ENCODE assay signal across 8 cellular contexts in genomic region chr5:35884125-35884788, GRCh38. TPM values are rescaled to one million over a fixed set of nuclear protein-coding genes. Genes with fewer than 3 reads are reported as not detected.
A peak's percentile ranks its signal among the peaks of the same experiment; 100 is the strongest.
DNase-seq lines count a peak whose midpoint lies in the region; ATAC-seq lines count a peak whose summit lies in the region.

No MANE protein-coding gene starts in this region.

- no peaks in the 10 kb centered on the region for H3K9me3 ChIP-seq in T-helper 17 cell (ENCODE audit: control insufficient read depth, low read length, poor library complexity, severe bottlenecking)

- peak overlapping the region; percentile 95 for H3K27ac Mint-ChIP-seq in T-helper 17 cell

- peak overlapping the region; percentile 15 for H3K4me3 Mint-ChIP-seq in T-helper 17 cell

- DNase-seq in T-helper 17 cell: no peak
- DNase-seq in kidney glomerular epithelial cell (lab: John Stamatoyannopoulos, UW): peak; percentile 61
- DNase-seq in NCI-H526 (lab: John Stamatoyannopoulos, UW): no peak
- DNase-seq in NK-92 (lab: John Stamatoyannopoulos, UW; ENCODE audit: unreplicated experiment): no peak
- DNase-seq in DMS114 treated with DMSO at 0.1 percent for 48 hours (lab: John Stamatoyannopoulos, UW; ENCODE audit: unreplicated experiment): no peak
- no peak for DNase-seq in NCI-H2107 (lab: John Stamatoyannopoulos, UW)

- H3K36me3 Mint-ChIP-seq in T-helper 17 cell (ENCODE audit: low read depth): peaks cover 2% of the 10 kb centered on the region

- peaks cover 14% of the 10 kb centered on the region for H3K4me1 Mint-ChIP-seq in T-helper 17 cell

- ATAC-seq in GM18502 (IDR thresholded peaks at IDR 0.05; ENCODE audit: poor library complexity, unreplicated experiment): peak; percentile 93
- peak; percentile 84 for ATAC-seq in HG03432 (IDR thresholded peaks at IDR 0.05; ENCODE audit: unreplicated experiment)
- peak; percentile 10 for ATAC-seq in T-helper 17 cell

- H3K27me3 Mint-ChIP-seq in T-helper 17 cell: no peaks in the 10 kb centered on the region

RNA-seq across cellular contexts. Expression of gene IL7R, which starts 27.6 kb away (rescaled TPM):
- total RNA-seq in T-helper 17 cell: 1,000 to 10,000 TPM in 1 of 2 donors, 100 to 1,000 TPM in 1; 860 to 1,128 TPM

RNA-seq across cellular contexts. Expression of gene CAPSL, which starts 54.2 kb away (rescaled TPM):
- not detected for total RNA-seq in T-helper 17 cell

Comparison
In these comparisons a context has a peak if more than half of its experiments do, and no peak if none do; other contexts are left out.
1. ATAC-seq: peak in every context shown above with its lines; median percentile 93 in GM18502; 84 in HG03432; 10 in T-helper 17 cell.